ENCODE assay signal across 19 cellular contexts in the genomic region with DNA sequence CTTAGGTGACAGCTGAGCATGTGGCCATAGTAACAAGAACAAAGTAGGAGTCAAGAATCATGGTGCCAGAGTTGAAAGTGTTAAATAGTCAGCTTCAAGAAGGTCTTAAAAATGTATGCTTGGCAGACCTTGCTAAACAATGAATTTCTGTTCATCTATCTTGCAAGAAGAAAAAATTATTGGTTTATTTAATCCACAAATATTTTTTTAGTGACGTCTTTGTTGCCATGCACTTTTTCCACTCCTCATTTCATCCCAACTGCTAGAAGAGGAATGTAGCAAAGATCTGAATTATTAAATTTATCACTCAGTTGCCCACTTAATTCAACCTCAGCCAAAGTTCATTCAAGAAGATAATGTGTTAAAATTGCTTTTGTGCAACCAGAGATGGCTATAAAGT. TPM values are rescaled to one million over a fixed set of nuclear protein-coding genes. Genes with fewer than 3 reads are reported as not detected.
DNase-seq lines count a peak whose midpoint lies in the region; ATAC-seq, FAIRE-seq and TF ChIP-seq lines count a peak whose summit lies in the region.
"Had no signal": no experiment of that assay in that cellular context is flagged by ENCODE, and none has a peak within 500 bp of the region (broad histone marks: within the 10 kb centered on the region; RNA-seq: fewer than 3 reads in every experiment).

No MANE protein-coding gene starts in this region.

- FAIRE-seq in HepG2 (lab: Jason Lieb, UNC): no peak
- FAIRE-seq: A204.1, G401.6, GM12891, H54 had no signal

- no TSS peak for BruUV-seq in HepG2 (replicated peaks; lab: Mats Ljungman, UMichigan)

- POLR2A ChIA-PET in HepG2 (lab: Yijun Ruan, JAX): no interaction called here

- WGBS in HepG2 (ENCODE audit: low lambda C conversion rate): 8% methylated on average over 1 of the region's 1 CpG
- WGBS in right lobe of liver (ENCODE audit: insufficient coverage, low coverage, low lambda C conversion rate, missing lambda C conversion rate): 67% methylated on average over 1 of the region's 1 CpG
- WGBS in esophagus muscularis mucosa: 35% methylated on average over 1 of the region's 1 CpG

- no peak overlapping the region for H3K4me3 ChIP-seq in HepG2 (replicated peaks in 1 of 3; ENCODE audit: insufficient read depth in 1 of 3, low read depth in 2 of 3, low read length in 3 of 3)
- H3K4me3 ChIP-seq in right lobe of liver: no peak overlapping the region
- H3K4me3 ChIP-seq in esophagus muscularis mucosa: no peak overlapping the region
- H3K4me3 ChIP-seq: GM23248 had no signal

- H3K27me3 ChIP-seq in HepG2 (ENCODE audit: control insufficient read depth in 1 of 2, insufficient read depth in 2 of 2, low read length in 2 of 2) (no peaks in the 10 kb centered on the region; a peak in 1 of 5 replicates), right lobe of liver (no peaks in the 10 kb centered on the region), esophagus muscularis mucosa (no peaks in the 10 kb centered on the region)
- H3K27me3 ChIP-seq: BE2C had no signal

- no peak for DNase-seq in HepG2 (ENCODE audit: low spot score)
- no peak for DNase-seq in right lobe of liver
- DNase-seq in esophagus muscularis mucosa (ENCODE audit: extremely low spot score): no peak
- peak; percentile 30 for DNase-seq in iris pigment epithelial cell (ENCODE audit: low read depth)
- DNase-seq in UCSD-AML1 (lab: John Stamatoyannopoulos, UW; ENCODE audit: unreplicated experiment): no peak
- no peak for DNase-seq in activated T-cell treated with anti-CD3 and anti-CD28 coated beads, Interleukin-2, amount 50 U/mL, for 1 hour
- DNase-seq: BE2C; CD4-positive, alpha-beta memory T cell; DMS153; DMS79 treated with DMSO at 0.1 percent for 48 hours; EL; GM23248 had no signal

- no peak overlapping the region for H3K27ac Mint-ChIP-seq in activated T-helper 17 cell treated with anti-CD3 and anti-CD28 coated beads, Interleukin-2, amount 50 U/mL, for 72 hours

- no peaks in the 10 kb centered on the region; the same call in 1 of the 2 replicates for H4K20me1 ChIP-seq in HepG2 (ENCODE audit: insufficient read depth, low read length)

- no peaks in the 10 kb centered on the region for H3K27me3 Mint-ChIP-seq in activated T-helper 17 cell treated with anti-CD3 and anti-CD28 coated beads, Interleukin-2, amount 50 U/mL, for 72 hours
- H3K27me3 Mint-ChIP-seq: CD4-positive, alpha-beta memory T cell had no signal

- H3K4me2 ChIP-seq in HepG2 (ENCODE audit: low read depth, low read length): no peak overlapping the region

- in situ Hi-C loops in HepG2 (cut with HindIII; ENCODE audit: extremely low pct_ligation_motif_present, low pct_unique_long_range_greater_than_20kb): no loop called here

- peaks cover 11% of the 10 kb centered on the region for H3K4me1 ChIP-seq in HepG2 (ENCODE audit: insufficient read depth, low read length)
- peaks cover 0 to 6% (median 0%) of the 10 kb centered on the region in 4 donors for H3K4me1 ChIP-seq in right lobe of liver
- peaks cover 6 to 41% (median 35%) of the 10 kb centered on the region in 4 donors for H3K4me1 ChIP-seq in esophagus muscularis mucosa
- H3K4me1 ChIP-seq: BE2C had no signal

- H3K4me1 Mint-ChIP-seq in activated T-helper 17 cell treated with anti-CD3 and anti-CD28 coated beads, Interleukin-2, amount 50 U/mL, for 72 hours: no peaks in the 10 kb centered on the region

- no peak overlapping the region for H3K4me3 Mint-ChIP-seq in activated T-helper 17 cell treated with anti-CD3 and anti-CD28 coated beads, Interleukin-2, amount 50 U/mL, for 72 hours
- H3K4me3 Mint-ChIP-seq: CD4-positive, alpha-beta memory T cell had no signal

- TF ChIP-seq EP300 in HepG2 (IDR thresholded peaks at IDR 0.05; ENCODE audit: low read depth in 2 of 2, low read length in 2 of 2) (no peak), HepG2 (CRISPR knock-in tag; IDR thresholded peaks at IDR 0.05; ENCODE audit: borderline replicate concordance) (no peak), esophagus muscularis mucosa (IDR thresholded peaks at IDR 0.05) (no peak)

- peaks cover 12% of the 10 kb centered on the region for H3K79me2 ChIP-seq in HepG2 (ENCODE audit: insufficient read depth, low read length)

- no peaks in the 10 kb centered on the region for H3K9me3 ChIP-seq in HepG2 (ENCODE audit: low read length)
- H3K9me3 ChIP-seq in right lobe of liver: no peaks in the 10 kb centered on the region
- H3K9me3 ChIP-seq in esophagus muscularis mucosa: no peaks in the 10 kb centered on the region
- H3K9me3 ChIP-seq: BE2C had no signal

- no peak for TF ChIP-seq POLR2A in HepG2 (IDR thresholded peaks at IDR 0.05; ENCODE audit: insufficient read depth in 1 of 2, low read depth in 2 of 2, low read length in 2 of 2)
- no peak for TF ChIP-seq POLR2A in right lobe of liver (IDR thresholded peaks at IDR 0.05)
- TF ChIP-seq POLR2A in esophagus muscularis mucosa (IDR thresholded peaks at IDR 0.05; ENCODE audit: low read depth): no peak

- TF ChIP-seq CTCF in HepG2 (CRISPR knock-in tag; IDR thresholded peaks at IDR 0.05): no peak
- no peak for TF ChIP-seq CTCF in right lobe of liver (IDR thresholded peaks at IDR 0.05)
- no peak for TF ChIP-seq CTCF in esophagus muscularis mucosa (IDR thresholded peaks at IDR 0.05)

- no peak for ATAC-seq in HepG2
- ATAC-seq in right lobe of liver: no peak
- no peak for ATAC-seq in activated T-helper 17 cell treated with anti-CD3 and anti-CD28 coated beads, Interleukin-2, amount 50 U/mL, for 72 hours (replicated peaks)
- ATAC-seq: HCT116 had no signal

- H3K36me3 ChIP-seq in HepG2 (replicated peaks in 1 of 2; ENCODE audit: control insufficient read depth in 1 of 2, insufficient read depth in 2 of 2, low read length in 2 of 2) (no peaks in the 10 kb centered on the region), right lobe of liver (no peaks in the 10 kb centered on the region), esophagus muscularis mucosa (no peaks in the 10 kb centered on the region)
- H3K36me3 ChIP-seq: BE2C had no signal

- H3K9ac ChIP-seq in HepG2 (ENCODE audit: insufficient read depth, low read depth, low read length): no peak overlapping the region
- H3K9ac ChIP-seq: GM23248 had no signal

- CTCF ChIA-PET in HepG2 (lab: Yijun Ruan, JAX; ENCODE audit: low intra/inter-chr PET ratio, low total read pairs): no interaction called here

- no peak for TF ChIP-seq RAD21 in HepG2 (CRISPR knock-in tag; IDR thresholded peaks at IDR 0.05)

- intact Hi-C loops in HepG2 (cut with micrococcal nuclease; ENCODE audit: unreplicated experiment): no loop called here
- intact Hi-C loops in right lobe of liver (cut with DNase I): no loop called here
- intact Hi-C loops in esophagus muscularis mucosa (cut with DNase I): no loop called here

- no peak overlapping the region for H2AFZ ChIP-seq in HepG2 (ENCODE audit: low read length)
- H2AFZ ChIP-seq: GM23248 had no signal

- no peaks in the 10 kb centered on the region for H3K9me3 Mint-ChIP-seq in activated T-helper 17 cell treated with anti-CD3 and anti-CD28 coated beads, Interleukin-2, amount 50 U/mL, for 72 hours

- H3K27ac ChIP-seq in HepG2 (ENCODE audit: extremely low read length, insufficient read depth, low read length): no peak overlapping the region
- H3K27ac ChIP-seq in right lobe of liver: no peak overlapping the region
- peak overlapping the region; percentile 29 to 100 (median 96) for H3K27ac ChIP-seq in esophagus muscularis mucosa (replicated peaks in 1 of 4)
- H3K27ac ChIP-seq: C4-2B, GM23248 had no signal

- H3K36me3 Mint-ChIP-seq in activated T-helper 17 cell treated with anti-CD3 and anti-CD28 coated beads, Interleukin-2, amount 50 U/mL, for 72 hours (ENCODE audit: low read depth): peaks cover 10% of the 10 kb centered on the region

TF ChIP-seq in HepG2, 621 proteins besides CTCF, POLR2A, EP300 and RAD21:
- TF ChIP-seq, protein P1, sequence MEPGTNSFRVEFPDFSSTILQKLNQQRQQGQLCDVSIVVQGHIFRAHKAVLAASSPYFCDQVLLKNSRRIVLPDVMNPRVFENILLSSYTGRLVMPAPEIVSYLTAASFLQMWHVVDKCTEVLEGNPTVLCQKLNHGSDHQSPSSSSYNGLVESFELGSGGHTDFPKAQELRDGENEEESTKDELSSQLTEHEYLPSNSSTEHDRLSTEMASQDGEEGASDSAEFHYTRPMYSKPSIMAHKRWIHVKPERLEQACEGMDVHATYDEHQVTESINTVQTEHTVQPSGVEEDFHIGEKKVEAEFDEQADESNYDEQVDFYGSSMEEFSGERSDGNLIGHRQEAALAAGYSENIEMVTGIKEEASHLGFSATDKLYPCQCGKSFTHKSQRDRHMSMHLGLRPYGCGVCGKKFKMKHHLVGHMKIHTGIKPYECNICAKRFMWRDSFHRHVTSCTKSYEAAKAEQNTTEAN (CRISPR knock-in tag; conservative IDR thresholded peaks at IDR 0.05): no peak
- peak; percentile 66; the same call in 1 of the 2 replicates for TF ChIP-seq RFX5 (IDR thresholded peaks at IDR 0.05; ENCODE audit: low read depth, low read length)

RNA-seq across cellular contexts. Expression of a gene that starts 3.2 kb away (rescaled TPM):
- total RNA-seq in HepG2 (2016; rRNA removed; fragmentation: Illumina TruSeq; extraction: Trizol) (34.0 and 43.8 TPM in 2 replicates), right lobe of liver (1 to 10 TPM; 3.0 to 9.9 (median 5.8) TPM), esophagus muscularis mucosa (10 to 100 TPM; 20.3 to 44.0 (median 31.7) TPM)
- 34.8 and 42.1 TPM in 2 replicates for total RNA-seq in HepG2 (2016; cell fraction: cytosol; rRNA removed; fragmentation: Illumina TruSeq; extraction: Trizol; ENCODE audit: low read depth)
- 29.3 and 44.3 TPM in 2 replicates for total RNA-seq in HepG2 (2016; cell fraction: insoluble cytoplasmic fraction; rRNA removed; fragmentation: Illumina TruSeq; extraction: Trizol)
- 28.7 and 35.6 TPM in 2 replicates for total RNA-seq in HepG2 (2016; cell fraction: membrane; rRNA removed; fragmentation: Illumina TruSeq; extraction: Trizol)
- 71.7 and 82.7 TPM in 2 replicates for total RNA-seq in HepG2 (2016; cell fraction: nucleus; rRNA removed; fragmentation: Illumina TruSeq; extraction: Trizol)
- polyA plus RNA-seq in HepG2 (2011; rRNA removed): 11.5 and 16.4 TPM in 2 replicates
- polyA plus RNA-seq in HepG2 (2011; cell fraction: cytosol; rRNA removed): 4.3 and 6.6 TPM in 2 replicates
- polyA plus RNA-seq in HepG2 (2011; cell fraction: nucleus; rRNA removed): 25.4 and 28.4 TPM in 2 replicates
- polyA plus RNA-seq in HepG2 (2012): 17.0 and 18.8 TPM in 2 replicates
- 0.26 and 0.35 TPM in 2 replicates for polyA plus RNA-seq in HepG2 (2016; cell fraction: cytosol; fragmentation: Illumina TruSeq; extraction: Trizol; ENCODE audit: low read depth)
- polyA plus RNA-seq in HepG2 (2016; cell fraction: insoluble cytoplasmic fraction; fragmentation: Illumina TruSeq; extraction: Trizol; ENCODE audit: low read depth): 5.9 and 6.7 TPM in 2 replicates
- 0.84 and 1.2 TPM in 2 replicates for polyA plus RNA-seq in HepG2 (2016; cell fraction: membrane; fragmentation: Illumina TruSeq; extraction: Trizol; ENCODE audit: low read depth)
- 35.5 and 37.9 TPM in 2 replicates for polyA plus RNA-seq in HepG2 (2016; cell fraction: nucleus; fragmentation: Illumina TruSeq; extraction: Trizol; ENCODE audit: insufficient read depth, low read depth)
- polyA minus RNA-seq in HepG2 (2011; rRNA and poly(A)+ RNA removed; ENCODE audit: low replicate concordance): 15.4 and 26.8 TPM in 2 replicates
- 51.8 and 52.8 TPM in 2 replicates for polyA minus RNA-seq in HepG2 (2011; cell fraction: cytosol; rRNA and poly(A)+ RNA removed)
- 130 and 149 TPM in 2 replicates for polyA minus RNA-seq in HepG2 (2011; cell fraction: nucleus; rRNA and poly(A)+ RNA removed)
- 10 to 100 TPM; 43.8 to 56.9 TPM for total RNA-seq in activated T-helper 17 cell treated with anti-CD3 and anti-CD28 coated beads, Interleukin-2, amount 50 U/mL, for 72 hours

Comparison
In these comparisons a context has a peak if more than half of its experiments do, and no peak if none do; other contexts are left out.
1. H3K27ac ChIP-seq: peak in esophagus muscularis mucosa (4 of 4); none in HepG2 (single experiment) and right lobe of liver (0 of 3).